ENCODE assay signal across 13 cellular contexts in genomic region chr19:40776364-40776763, GRCh38. TPM values are rescaled to one million over a fixed set of nuclear protein-coding genes. Genes with fewer than 3 reads are reported as not detected.
DNase-seq lines count a peak whose midpoint lies in the region; ATAC-seq and TF ChIP-seq lines count a peak whose summit lies in the region.
"Had no signal": no experiment of that assay in that cellular context is flagged by ENCODE, and none has a peak within 500 bp of the region (broad histone marks: within the 10 kb centered on the region; RNA-seq: fewer than 3 reads in every experiment).

No MANE protein-coding gene starts in this region.

- H3K27ac ChIP-seq in heart right ventricle, result peak overlapping the region in 7 of 10 donors; percentile 96 to 99 (median 97)
- peak overlapping the region; percentile 97 to 99 for H3K27ac ChIP-seq in ascending aorta
- H3K27ac ChIP-seq in muscle layer of duodenum (ENCODE audit: low read length), result peak overlapping the region; percentile 99

- intact Hi-C loops in heart right ventricle (cut with DNase I), result no loop called here
- intact Hi-C loops in cardiac septum (cut with DNase I), result no loop called here
- intact Hi-C loops in ascending aorta (cut with DNase I), result loop anchor here (10.0 kb wide), 2 partner anchors 312 to 488 kb away; partner anchors contain the start of genes BLVRB, HNRNPUL1 and SPTBN4
- intact Hi-C loops in activated T-helper 2 cell treated with anti-CD3 and anti-CD28 coated beads, Interferon-gamma antibody, Interleukin-2, Interleukin-4, amounts not matched to agents 10 μg/mL and 5 μg/mL and 100 μg/mL, durations not matched to agents 14 hours and 24 hours and 36 hours (cut with micrococcal nuclease), result no loop called here

- H3K27me3 ChIP-seq in heart right ventricle (no peaks in the 10 kb centered on the region), ascending aorta (no peaks in the 10 kb centered on the region), muscle layer of duodenum (ENCODE audit: low read depth, low read length) (no peaks in the 10 kb centered on the region)
- H3K27me3 ChIP-seq: right atrium auricular region had no signal

- H3K27me3 Mint-ChIP-seq in activated T-helper 2 cell treated with anti-CD3 and anti-CD28 coated beads, Interferon-gamma antibody, Interleukin-2, Interleukin-4, amounts not matched to agents 10 μg/mL and 5 μg/mL and 100 μg/mL, durations not matched to agents 14 hours and 24 hours and 36 hours (ENCODE audit: low read depth), result no peaks in the 10 kb centered on the region
- H3K27me3 Mint-ChIP-seq in activated CD4-positive, alpha-beta memory T cell treated with anti-CD3 and anti-CD28 coated beads, Interleukin-2, amount 10 ng/mL, durations not matched to agents 7 days and 5 days, result peaks cover 2% of the 10 kb centered on the region

- TF ChIP-seq CTCF in heart right ventricle (IDR thresholded peaks at IDR 0.05) (no peak), ascending aorta (IDR thresholded peaks at IDR 0.05) (no peak)

- peaks cover 0 to 5% (median 0%) of the 10 kb centered on the region in 9 donors for H3K36me3 ChIP-seq in heart right ventricle
- H3K36me3 ChIP-seq in ascending aorta, result peaks cover 3 to 6% of the 10 kb centered on the region in 2 donors
- H3K36me3 ChIP-seq in muscle layer of duodenum (ENCODE audit: control insufficient read depth in 1 of 2, insufficient read depth in 2 of 2, low read length in 2 of 2), result peaks cover 0 to 3% of the 10 kb centered on the region in 2 donors
- H3K36me3 ChIP-seq: right atrium auricular region had no signal

- CTCF ChIA-PET in activated CD4-positive, alpha-beta memory T cell treated with anti-CD3 and anti-CD28 coated beads, Interleukin-2, amount 10 ng/mL, durations not matched to agents 7 days and 5 days (lab: Charles Lee), result interaction anchor here (1.7 to 4.1 kb wide), 4 partner anchors 22 to 43 kb away, joined by 6 to 50 read pairs (median 44); partner anchors contain the start of genes ACTMAP, EGLN2 and SNRPA

- 81 to 82% methylated on average over 7 of the region's 7 CpGs for whole genome bisulfite sequencing in heart right ventricle, 2 donors

- H3K9me3 Mint-ChIP-seq in activated T-helper 2 cell treated with anti-CD3 and anti-CD28 coated beads, Interferon-gamma antibody, Interleukin-2, Interleukin-4, amounts not matched to agents 10 μg/mL and 5 μg/mL and 100 μg/mL, durations not matched to agents 14 hours and 24 hours and 36 hours, result no peaks in the 10 kb centered on the region
- no peaks in the 10 kb centered on the region for H3K9me3 Mint-ChIP-seq in activated CD4-positive, alpha-beta memory T cell treated with anti-CD3 and anti-CD28 coated beads, Interleukin-2, amount 10 ng/mL, durations not matched to agents 7 days and 5 days

- no peak overlapping the region for H3K4me3 Mint-ChIP-seq in activated T-helper 2 cell treated with anti-CD3 and anti-CD28 coated beads, Interferon-gamma antibody, Interleukin-2, Interleukin-4, amounts not matched to agents 10 μg/mL and 5 μg/mL and 100 μg/mL, durations not matched to agents 14 hours and 24 hours and 36 hours (ENCODE audit: low read depth)
- H3K4me3 Mint-ChIP-seq in activated CD4-positive, alpha-beta memory T cell treated with anti-CD3 and anti-CD28 coated beads, Interleukin-2, amount 10 ng/mL, durations not matched to agents 7 days and 5 days, result no peak overlapping the region

- peaks cover 24% of the 10 kb centered on the region for H3K36me3 Mint-ChIP-seq in activated T-helper 2 cell treated with anti-CD3 and anti-CD28 coated beads, Interferon-gamma antibody, Interleukin-2, Interleukin-4, amounts not matched to agents 10 μg/mL and 5 μg/mL and 100 μg/mL, durations not matched to agents 14 hours and 24 hours and 36 hours (ENCODE audit: low read depth)
- peaks cover 20% of the 10 kb centered on the region for H3K36me3 Mint-ChIP-seq in activated CD4-positive, alpha-beta memory T cell treated with anti-CD3 and anti-CD28 coated beads, Interleukin-2, amount 10 ng/mL, durations not matched to agents 7 days and 5 days (ENCODE audit: low read depth)

- no peak for ATAC-seq in heart right ventricle

- peaks cover 35% of the 10 kb centered on the region for H3K4me1 Mint-ChIP-seq in activated T-helper 2 cell treated with anti-CD3 and anti-CD28 coated beads, Interferon-gamma antibody, Interleukin-2, Interleukin-4, amounts not matched to agents 10 μg/mL and 5 μg/mL and 100 μg/mL, durations not matched to agents 14 hours and 24 hours and 36 hours (ENCODE audit: low read depth)
- peaks cover 36% of the 10 kb centered on the region for H3K4me1 Mint-ChIP-seq in activated CD4-positive, alpha-beta memory T cell treated with anti-CD3 and anti-CD28 coated beads, Interleukin-2, amount 10 ng/mL, durations not matched to agents 7 days and 5 days

- POLR2A ChIA-PET in activated CD4-positive, alpha-beta memory T cell treated with anti-CD3 and anti-CD28 coated beads, Interleukin-2, amount 10 ng/mL, durations not matched to agents 7 days and 5 days (lab: Charles Lee), result interaction anchor here (2.6 to 7.7 kb wide), 3 partner anchors 24 to 86 kb away, joined by 11 to 244 read pairs (median 161); partner anchors contain the start of genes ACTMAP, EGLN2, NUMBL and SNRPA

- H3K4me1 ChIP-seq in heart right ventricle (peaks cover 7 to 25% (median 14%) of the 10 kb centered on the region in 9 donors), ascending aorta (peaks cover 0 to 13% of the 10 kb centered on the region in 2 donors), muscle layer of duodenum (ENCODE audit: control insufficient read depth in 1 of 2, insufficient read depth in 2 of 2, low read length in 2 of 2) (peaks cover 9 to 14% of the 10 kb centered on the region in 2 donors)

- H3K4me3 ChIP-seq in heart right ventricle (peak overlapping the region in 1 of 10 donors; percentile 74), ascending aorta (no peak overlapping the region), muscle layer of duodenum (ENCODE audit: low read depth in 1 of 2, low read length in 2 of 2) (no peak overlapping the region)

- H3K27ac Mint-ChIP-seq in activated T-helper 2 cell treated with anti-CD3 and anti-CD28 coated beads, Interferon-gamma antibody, Interleukin-2, Interleukin-4, amounts not matched to agents 10 μg/mL and 5 μg/mL and 100 μg/mL, durations not matched to agents 14 hours and 24 hours and 36 hours, result no peak overlapping the region
- no peak overlapping the region for H3K27ac Mint-ChIP-seq in activated CD4-positive, alpha-beta memory T cell treated with anti-CD3 and anti-CD28 coated beads, Interleukin-2, amount 10 ng/mL, durations not matched to agents 7 days and 5 days

- H3K9me3 ChIP-seq in heart right ventricle, result no peaks in the 10 kb centered on the region
- no peaks in the 10 kb centered on the region for H3K9me3 ChIP-seq in ascending aorta
- H3K9me3 ChIP-seq in muscle layer of duodenum (ENCODE audit: control insufficient read depth in 1 of 2, low read length in 2 of 2), result no peaks in the 10 kb centered on the region
- H3K9me3 ChIP-seq: right atrium auricular region had no signal

- DNase-seq in heart right ventricle (no peak), cardiac septum (ENCODE audit: low spot score) (no peak), ascending aorta (ENCODE audit: low spot score in 2 of 2) (no peak), islet precursor cell (no peak), NCI-H1417 (lab: John Stamatoyannopoulos, UW) (no peak)
- DNase-seq in activated T-helper 2 cell treated with anti-CD3 and anti-CD28 coated beads, Interferon-gamma antibody, Interleukin-2, Interleukin-4, amounts not matched to agents 10 μg/mL and 5 μg/mL and 100 μg/mL, durations not matched to agents 14 hours and 24 hours and 36 hours (ENCODE audit: low spot score), result no peak
- DNase-seq in activated CD4-positive, alpha-beta memory T cell treated with anti-CD3 and anti-CD28 coated beads, Interleukin-2, amount 10 ng/mL, durations not matched to agents 7 days and 5 days, result no peak
- DNase-seq: midbrain, trophoblast cell had no signal

RNA-seq across cellular contexts. Expression of gene MIA, which starts 1.0 kb away (rescaled TPM):
- total RNA-seq in heart right ventricle (1 to 10 TPM in 3 of 10 donors, under 1 TPM in 2, not detected in 5; 0.63 to 1.7 (median 1.0) TPM), cardiac septum (1.00 TPM), ascending aorta (not detected)
- polyA plus RNA-seq in heart right ventricle, result 1 to 10 TPM; 2.0 to 2.4 TPM
- 0.69 TPM in 1 of 2 replicates, not detected in the other for total RNA-seq in activated T-helper 2 cell treated with anti-CD3 and anti-CD28 coated beads, Interferon-gamma antibody, Interleukin-2, Interleukin-4, amounts not matched to agents 10 μg/mL and 5 μg/mL and 100 μg/mL, durations not matched to agents 14 hours and 24 hours and 36 hours
- total RNA-seq in activated CD4-positive, alpha-beta memory T cell treated with anti-CD3 and anti-CD28 coated beads, Interleukin-2, amount 10 ng/mL, durations not matched to agents 7 days and 5 days, result not detected
- total RNA-seq: endothelial cell of umbilical vein had no signal
- polyA plus RNA-seq: aorta had no signal

RNA-seq across cellular contexts. Expression of gene RAB4B, which starts 1.7 kb away (rescaled TPM):
- total RNA-seq in heart right ventricle (10 to 100 TPM; 11.0 to 25.2 (median 13.5) TPM), cardiac septum (16.9 TPM), ascending aorta (56.8 TPM)
- 10 to 100 TPM; 26.8 to 62.5 TPM for polyA plus RNA-seq in heart right ventricle
- total RNA-seq in activated T-helper 2 cell treated with anti-CD3 and anti-CD28 coated beads, Interferon-gamma antibody, Interleukin-2, Interleukin-4, amounts not matched to agents 10 μg/mL and 5 μg/mL and 100 μg/mL, durations not matched to agents 14 hours and 24 hours and 36 hours, result 50.1 and 50.4 TPM in 2 replicates
- 10 to 100 TPM; 65.7 to 68.3 TPM for total RNA-seq in activated CD4-positive, alpha-beta memory T cell treated with anti-CD3 and anti-CD28 coated beads, Interleukin-2, amount 10 ng/mL, durations not matched to agents 7 days and 5 days

RNA-seq across cellular contexts. Expression of gene EGLN2, which starts 22.6 kb away (rescaled TPM):
- total RNA-seq in heart right ventricle (10 to 100 TPM; 31.8 to 78.3 (median 42.8) TPM), cardiac septum (48.4 TPM), ascending aorta (149 TPM)
- 10 to 100 TPM; 75.3 to 78.6 TPM for polyA plus RNA-seq in heart right ventricle
- 98.5 and 104 TPM in 2 replicates for total RNA-seq in activated T-helper 2 cell treated with anti-CD3 and anti-CD28 coated beads, Interferon-gamma antibody, Interleukin-2, Interleukin-4, amounts not matched to agents 10 μg/mL and 5 μg/mL and 100 μg/mL, durations not matched to agents 14 hours and 24 hours and 36 hours
- 100 to 1,000 TPM; 127 to 128 TPM for total RNA-seq in activated CD4-positive, alpha-beta memory T cell treated with anti-CD3 and anti-CD28 coated beads, Interleukin-2, amount 10 ng/mL, durations not matched to agents 7 days and 5 days

RNA-seq across cellular contexts. Expression of gene SNRPA, which starts 25.4 kb away (rescaled TPM):
- total RNA-seq in heart right ventricle (10 to 100 TPM; 24.0 to 40.6 (median 34.4) TPM), cardiac septum (32.9 TPM), ascending aorta (154 TPM)
- polyA plus RNA-seq in heart right ventricle, result 10 to 100 TPM; 35.3 to 36.7 TPM
- 257 and 267 TPM in 2 replicates for total RNA-seq in activated T-helper 2 cell treated with anti-CD3 and anti-CD28 coated beads, Interferon-gamma antibody, Interleukin-2, Interleukin-4, amounts not matched to agents 10 μg/mL and 5 μg/mL and 100 μg/mL, durations not matched to agents 14 hours and 24 hours and 36 hours
- 100 to 1,000 TPM; 145 to 151 TPM for total RNA-seq in activated CD4-positive, alpha-beta memory T cell treated with anti-CD3 and anti-CD28 coated beads, Interleukin-2, amount 10 ng/mL, durations not matched to agents 7 days and 5 days

RNA-seq across cellular contexts. Expression of gene ACTMAP, which starts 26.1 kb away (rescaled TPM):
- total RNA-seq in heart right ventricle (10 to 100 TPM in 2 of 10 donors, 1 to 10 TPM in 8; 5.3 to 11.4 (median 8.4) TPM), cardiac septum (9.2 TPM), ascending aorta (8.3 TPM)
- 10 to 100 TPM in 1 of 2 donors, 1 to 10 TPM in 1; 3.6 to 12.8 TPM for polyA plus RNA-seq in heart right ventricle
- 13.2 and 14.2 TPM in 2 replicates for total RNA-seq in activated T-helper 2 cell treated with anti-CD3 and anti-CD28 coated beads, Interferon-gamma antibody, Interleukin-2, Interleukin-4, amounts not matched to agents 10 μg/mL and 5 μg/mL and 100 μg/mL, durations not matched to agents 14 hours and 24 hours and 36 hours
- 10 to 100 TPM; 18.1 to 18.8 TPM for total RNA-seq in activated CD4-positive, alpha-beta memory T cell treated with anti-CD3 and anti-CD28 coated beads, Interleukin-2, amount 10 ng/mL, durations not matched to agents 7 days and 5 days
